Comparison of ENCODE assay signal across 8 cellular contexts in the genomic region with DNA sequence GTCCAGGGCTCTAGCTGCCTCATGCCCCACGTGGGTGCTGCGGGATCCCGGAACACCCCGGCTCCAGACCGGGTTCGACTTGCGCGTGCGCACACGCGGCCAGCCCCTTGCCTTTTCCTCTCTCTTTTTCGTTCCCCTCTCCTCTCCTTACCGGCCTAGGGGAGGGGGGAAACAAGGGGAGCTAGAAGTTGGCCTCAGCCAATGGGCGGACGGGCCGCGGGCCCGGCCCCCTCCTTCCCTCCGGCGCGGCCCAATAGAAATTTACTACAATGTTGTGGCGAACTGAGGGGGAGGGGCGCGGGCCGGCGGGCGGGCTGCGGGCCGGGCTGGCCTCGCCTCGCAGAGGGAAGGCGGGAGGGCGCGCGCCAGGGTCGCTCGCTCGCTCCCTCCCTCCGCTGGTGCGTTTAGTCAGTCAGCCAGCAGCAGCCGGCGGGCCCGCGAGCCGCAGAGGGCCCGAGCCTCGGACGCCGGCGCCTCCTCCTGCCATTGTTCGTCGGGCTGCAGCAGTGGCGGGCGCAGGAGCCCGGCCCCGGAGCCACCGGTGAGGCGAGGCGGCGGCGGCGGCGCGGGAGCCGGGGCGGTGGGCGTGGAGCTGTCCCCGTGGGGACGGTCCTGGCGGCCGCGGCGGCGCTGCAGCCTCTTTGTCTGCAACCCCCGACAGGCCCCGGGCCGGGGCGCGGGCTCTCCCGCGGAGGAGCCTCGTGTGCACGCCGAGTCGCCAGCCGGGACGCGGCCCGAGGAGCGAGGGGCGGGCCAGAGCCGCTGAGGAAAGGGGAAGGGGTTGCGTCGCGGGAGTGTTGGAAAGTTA. TPM values are rescaled to one million over a fixed set of nuclear protein-coding genes. Genes with fewer than 3 reads are reported as not detected.
DNase-seq lines count a peak whose midpoint lies in the region; ATAC-seq lines count a peak whose summit lies in the region.

EPB41 (plus strand) TSS at position 342 of the 808 bp plus-strand sequence. CDS start 72,869 bp downstream, outside the sequence.

- peaks cover 21 to 54% (median 43%) of the 10 kb centered on the region in 4 donors for H3K4me1 Mint-ChIP-seq in CD4-positive, CD25-positive, alpha-beta regulatory T cell
- peaks cover 26% of the 10 kb centered on the region for H3K4me1 Mint-ChIP-seq in memory B cell

- ATAC-seq in CD4-positive, CD25-positive, alpha-beta regulatory T cell (ENCODE audit: low read depth in 2 of 2) = peak; percentile 83 to 89
- ATAC-seq in GM19468 (IDR thresholded peaks at IDR 0.05; ENCODE audit: extremely low read depth, unreplicated experiment) (peak; percentile 75), memory B cell (ENCODE audit: low read depth) (peak; percentile 88)

- H3K4me3 Mint-ChIP-seq in CD4-positive, CD25-positive, alpha-beta regulatory T cell = peak within 1 kb of the TSS; percentile 99 to 100 (median 100)
- peak within 1 kb of the TSS; percentile 91 for H3K4me3 Mint-ChIP-seq in memory B cell

- H3K4me1 ChIP-seq in CD4-positive, CD25-positive, alpha-beta regulatory T cell (ENCODE audit: control insufficient read depth, insufficient read depth, low read length, poor library complexity, severe bottlenecking) = peaks cover 43% of the 10 kb centered on the region
- H3K4me1 ChIP-seq in effector memory CD4-positive, alpha-beta T cell (ENCODE audit: control insufficient read depth, insufficient read depth, low read length, poor library complexity, severe bottlenecking) = peaks cover 30% of the 10 kb centered on the region

- H3K4me3 ChIP-seq in CD4-positive, CD25-positive, alpha-beta regulatory T cell (ENCODE audit: low read depth, low read length) = peak within 1 kb of the TSS; percentile 99
- peak within 1 kb of the TSS; percentile 88 for H3K4me3 ChIP-seq in effector memory CD4-positive, alpha-beta T cell (ENCODE audit: insufficient read depth, low read depth, low read length, poor library complexity, severe bottlenecking)

- H3K9me3 Mint-ChIP-seq in CD4-positive, CD25-positive, alpha-beta regulatory T cell = no peaks in the 10 kb centered on the region
- no peaks in the 10 kb centered on the region for H3K9me3 Mint-ChIP-seq in memory B cell

- DNase-seq in CD4-positive, CD25-positive, alpha-beta regulatory T cell = peak; percentile 88 to 96 (median 90)
- DNase-seq in HT-29 (ENCODE audit: low spot score) = peak; percentile 88
- DNase-seq in NK-92 (lab: John Stamatoyannopoulos, UW; ENCODE audit: unreplicated experiment) = peak; percentile 50
- peak; percentile 93 for DNase-seq in activated CD8-positive, alpha-beta memory T cell treated with anti-CD3 and anti-CD28 coated beads for 24 hours
- peak; percentile 81 to 87 (median 84) for DNase-seq in effector memory CD4-positive, alpha-beta T cell
- peak; percentile 84 for DNase-seq in memory B cell (ENCODE audit: low spot score in 2 of 2)
- DNase-seq in stimulated activated CD4-positive, alpha-beta T cell treated with anti-CD3 and anti-CD28 coated beads, TNF-alpha, amount 100 ng/mL, for 48 hours (ENCODE audit: low read depth in 3 of 3) = peak; percentile 78 to 92 (median 80)

- no peaks in the 10 kb centered on the region for H3K27me3 ChIP-seq in CD4-positive, CD25-positive, alpha-beta regulatory T cell (ENCODE audit: control insufficient read depth, insufficient read depth, low read length)
- H3K27me3 ChIP-seq in effector memory CD4-positive, alpha-beta T cell (replicated peaks; ENCODE audit: control insufficient read depth, insufficient read depth, low read length, poor library complexity, severe bottlenecking) = no peaks in the 10 kb centered on the region

- peak within 1 kb of the TSS; percentile 77 for H3K27ac ChIP-seq in CD4-positive, CD25-positive, alpha-beta regulatory T cell (ENCODE audit: insufficient read depth, low read length, poor library complexity, severe bottlenecking)
- peak within 1 kb of the TSS; percentile 71 for H3K27ac ChIP-seq in effector memory CD4-positive, alpha-beta T cell (ENCODE audit: insufficient read depth, low read length, poor library complexity, severe bottlenecking)

- H3K27ac Mint-ChIP-seq in CD4-positive, CD25-positive, alpha-beta regulatory T cell = peak within 1 kb of the TSS; percentile 95 to 99 (median 96)
- peak within 1 kb of the TSS; percentile 87 for H3K27ac Mint-ChIP-seq in memory B cell

- H3K36me3 Mint-ChIP-seq in CD4-positive, CD25-positive, alpha-beta regulatory T cell = peaks cover 17% of the 10 kb centered on the region
- peaks cover 1% of the 10 kb centered on the region for H3K36me3 Mint-ChIP-seq in memory B cell

- peaks cover 5% of the 10 kb centered on the region for H3K36me3 ChIP-seq in CD4-positive, CD25-positive, alpha-beta regulatory T cell (ENCODE audit: control insufficient read depth, insufficient read depth, low read length)
- no peaks in the 10 kb centered on the region for H3K36me3 ChIP-seq in effector memory CD4-positive, alpha-beta T cell (ENCODE audit: control insufficient read depth, insufficient read depth, low read length)

- H3K27me3 Mint-ChIP-seq in CD4-positive, CD25-positive, alpha-beta regulatory T cell = no peaks in the 10 kb centered on the region
- no peaks in the 10 kb centered on the region for H3K27me3 Mint-ChIP-seq in memory B cell

- no peaks in the 10 kb centered on the region for H3K9me3 ChIP-seq in CD4-positive, CD25-positive, alpha-beta regulatory T cell (ENCODE audit: control insufficient read depth in 2 of 2, low read length in 2 of 2)
- H3K9me3 ChIP-seq in effector memory CD4-positive, alpha-beta T cell (ENCODE audit: control insufficient read depth, low read length) = no peaks in the 10 kb centered on the region

RNA-seq across cellular contexts. Expression of gene EPB41, which starts in this region (rescaled TPM):
- total RNA-seq in CD4-positive, CD25-positive, alpha-beta regulatory T cell = 309 TPM
- 100 to 1,000 TPM; 118 to 163 (median 140) TPM for polyA plus RNA-seq in CD4-positive, CD25-positive, alpha-beta regulatory T cell
- total RNA-seq in HT-29 (2014; rRNA removed; shearing (Covaris generic)) = 35.2 and 36.4 TPM in 2 replicates

Comparison
In these comparisons a context has a peak if more than half of its experiments do, and no peak if none do; other contexts are left out.
1. Peak in every context shown above with its lines: DNase-seq, ATAC-seq, H3K4me3 ChIP-seq and H3K27ac ChIP-seq.